In genomic region chr7:117793496-117793895, GRCh38 we compare ENCODE assay signal across 17 cellular contexts.
"Had no signal": no experiment of that assay in that cellular context is flagged by ENCODE, and none has a peak within 500 bp of the region (broad histone marks: within the 10 kb centered on the region; RNA-seq: fewer than 3 reads in every experiment).

No MANE protein-coding gene starts in this region.

- H3K4me3 ChIP-seq: ascending aorta, breast epithelium, lung, right atrium auricular region, skin epidermis had no signal

- H3K4me1 ChIP-seq: ascending aorta, breast epithelium, parathyroid adenoma, right atrium auricular region had no signal

- H3K36me3 ChIP-seq: breast epithelium had no signal

- H3K79me2 ChIP-seq: parathyroid adenoma had no signal

- H2AFZ ChIP-seq: parathyroid adenoma had no signal

- DNase-seq: activated CD4-positive, alpha-beta T cell treated with anti-CD3 and anti-CD28 coated beads, Interleukin-2, amount 50 U/mL, for 48 hours; activated CD4-positive, CD25-positive, alpha-beta regulatory T cell treated with anti-CD3 and anti-CD28 coated beads, Interleukin-2, amount 50 U/mL, for 72 hours; activated CD8-positive, alpha-beta memory T cell treated with anti-CD3 and anti-CD28 coated beads, Interleukin-2, amount 10 ng/mL, durations not matched to agents 7 days and 5 days; activated naive CD4-positive, alpha-beta T cell treated with anti-CD3 and anti-CD28 coated beads, Interleukin-2, amount 10 ng/mL, durations not matched to agents 7 days and 5 days; activated T-cell treated with anti-CD3 and anti-CD28 coated beads, Interleukin-2, amount 50 U/mL, for 1 hour; foreskin fibroblast; left colon; naive B cell; stimulated activated CD4-positive, alpha-beta T cell treated with anti-CD3 and anti-CD28 coated beads, Interleukin-4, amount 100 ng/mL, for 24 hours; stimulated activated naive CD4-positive, alpha-beta T cell; trophoblast cell had no signal

- H3K27ac ChIP-seq: ascending aorta, breast epithelium, parathyroid adenoma, right atrium auricular region had no signal

- H3K27me3 ChIP-seq: ascending aorta, breast epithelium, right atrium auricular region had no signal

- H3K9me3 ChIP-seq: ascending aorta, breast epithelium, right atrium auricular region had no signal

- H3K9ac ChIP-seq: parathyroid adenoma had no signal

- ATAC-seq: activated CD8-positive, alpha-beta memory T cell treated with anti-CD3 and anti-CD28 coated beads, Interleukin-2, amount 10 ng/mL, durations not matched to agents 7 days and 5 days; left colon had no signal
